In the genomic region with DNA sequence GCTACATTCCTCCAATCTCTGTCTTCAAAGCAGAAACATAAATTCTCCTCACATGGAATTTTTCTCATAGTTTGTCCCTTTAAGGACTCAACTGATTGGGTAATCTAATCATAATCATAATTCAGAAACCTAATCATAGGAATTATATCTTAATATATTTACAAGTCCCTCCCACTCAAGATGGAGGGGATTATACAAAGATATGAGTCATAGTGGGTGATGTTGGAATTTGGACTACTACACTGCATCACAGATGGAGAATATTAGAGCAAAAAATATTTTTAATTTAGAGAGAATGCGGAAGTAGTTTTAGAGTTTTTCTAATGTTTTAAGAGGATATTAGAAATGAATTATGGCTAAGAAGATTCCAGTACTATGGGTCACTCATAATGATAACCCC, we compare ENCODE assay signal across 18 cellular contexts.
DNase-seq lines count a peak whose midpoint lies in the region; ATAC-seq and TF ChIP-seq lines count a peak whose summit lies in the region.
"Had no signal": no experiment of that assay in that cellular context is flagged by ENCODE, and none has a peak within 500 bp of the region (broad histone marks: within the 10 kb centered on the region; RNA-seq: fewer than 3 reads in every experiment).

No MANE protein-coding gene starts in this region.

- H3K4ac ChIP-seq in IMR-90 (ENCODE audit: low read depth, low read length), result no peak overlapping the region
- H3K4ac ChIP-seq in mesenchymal stem cell (ENCODE audit: low read depth in 1 of 2, low read length in 2 of 2), result no peak overlapping the region

- no peak overlapping the region for H4K5ac ChIP-seq in IMR-90 (ENCODE audit: low read depth, low read length)

- CTCF ChIA-PET in IMR-90 (lab: Yijun Ruan, JAX) (no interaction called here), Caco-2 (lab: Charles Lee) (no interaction called here)

- H3K4me2 ChIP-seq in IMR-90 (ENCODE audit: low read depth, low read length), result no peak overlapping the region
- no peak overlapping the region for H3K4me2 ChIP-seq in mesenchymal stem cell (ENCODE audit: low read length, poor library complexity, severe bottlenecking)
- H3K4me2 ChIP-seq: A549 had no signal

- no peak overlapping the region for H2AK9ac ChIP-seq in IMR-90 (replicated peaks; ENCODE audit: low read depth, low read length, poor library complexity)

- no peak overlapping the region for H2BK12ac ChIP-seq in mesenchymal stem cell (ENCODE audit: low read length in 2 of 2)

- H3K4me3 ChIP-seq in IMR-90 (ENCODE audit: insufficient read depth, low read depth, low read length), result no peak overlapping the region
- H3K4me3 ChIP-seq in mesenchymal stem cell (ENCODE audit: insufficient read depth in 1 of 2, low read depth in 1 of 2, low read length in 2 of 2), result no peak overlapping the region
- no peak overlapping the region for H3K4me3 ChIP-seq in Caco-2 (ENCODE audit: low read depth, low read length)
- H3K4me3 ChIP-seq: A549, GM12878, GM23248, K562 had no signal

- H2AFZ ChIP-seq in IMR-90 (replicated peaks; ENCODE audit: low read length, poor library complexity), result no peak overlapping the region
- no peak overlapping the region for H2AFZ ChIP-seq in mesenchymal stem cell (ENCODE audit: low read depth, low read length)
- H2AFZ ChIP-seq: GM23248 had no signal

- no peak for TF ChIP-seq POLR2A in IMR-90 (IDR thresholded peaks at IDR 0.05; ENCODE audit: low read depth, low read length)

- H3K18ac ChIP-seq in IMR-90 (ENCODE audit: low read depth, low read length) (no peak overlapping the region), mesenchymal stem cell (ENCODE audit: low read depth in 1 of 2, low read length in 2 of 2) (no peak overlapping the region)

- no peaks in the 10 kb centered on the region for H3K36me3 ChIP-seq in IMR-90 (ENCODE audit: control insufficient read depth, insufficient read depth, low read length)
- H3K36me3 ChIP-seq in mesenchymal stem cell (ENCODE audit: control insufficient read depth in 1 of 2, insufficient read depth in 2 of 2, low read depth in 1 of 2, low read length in 2 of 2), result no peaks in the 10 kb centered on the region
- H3K36me3 ChIP-seq in Caco-2 (ENCODE audit: control insufficient read depth, insufficient read depth, low read length), result no peaks in the 10 kb centered on the region
- H3K36me3 ChIP-seq: BE2C had no signal

- no peak overlapping the region for H3K23ac ChIP-seq in IMR-90 (ENCODE audit: low read depth, low read length)
- no peak overlapping the region for H3K23ac ChIP-seq in mesenchymal stem cell (ENCODE audit: low read length in 2 of 2)

- H3K4me3 Mint-ChIP-seq in Caco-2 (ENCODE audit: unreplicated experiment), result no peak overlapping the region
- H3K4me3 Mint-ChIP-seq: CD4-positive, alpha-beta memory T cell had no signal

- no peak overlapping the region for H3K27ac ChIP-seq in IMR-90 (ENCODE audit: insufficient read depth, low read length)
- H3K27ac ChIP-seq in mesenchymal stem cell (ENCODE audit: low read length, poor library complexity, severe bottlenecking), result no peak overlapping the region
- H3K27ac ChIP-seq: A549, C4-2B, GM23248, HL-60 had no signal

- no peaks in the 10 kb centered on the region for H3K9me3 Mint-ChIP-seq in Caco-2 (ENCODE audit: unreplicated experiment)

- H3K9me1 ChIP-seq in IMR-90 (ENCODE audit: insufficient read depth, low read length), result no peaks in the 10 kb centered on the region

- BruUV-seq in IMR-90 (replicated peaks; lab: Mats Ljungman, UMichigan) (no TSS peak), Caco-2 (replicated peaks; lab: Mats Ljungman, UMichigan) (no TSS peak)

- no peak overlapping the region for H2BK120ac ChIP-seq in IMR-90 (ENCODE audit: low read depth, low read length)
- H2BK120ac ChIP-seq in mesenchymal stem cell (ENCODE audit: low read depth, low read length), result no peak overlapping the region

- peaks cover 7% of the 10 kb centered on the region for H3K27me3 Mint-ChIP-seq in Caco-2 (ENCODE audit: insufficient read depth, unreplicated experiment)
- H3K27me3 Mint-ChIP-seq: CD4-positive, alpha-beta memory T cell had no signal

- TF ChIP-seq CTCF in AG09319 (IDR thresholded peaks at IDR 0.05; ENCODE audit: low read depth, low read length) (no peak), IMR-90 (conservative IDR thresholded peaks at IDR 0.05; ENCODE audit: low read depth, low read length) (no peak), Caco-2 (IDR thresholded peaks at IDR 0.05; ENCODE audit: insufficient read depth in 1 of 2, low read depth in 1 of 2, low read length in 1 of 2, severe bottlenecking in 1 of 2, unreplicated experiment in 1 of 2) (no peak)

- H2AK5ac ChIP-seq in IMR-90 (ENCODE audit: low read depth, low read length) (no peak overlapping the region), mesenchymal stem cell (ENCODE audit: low read length, severe bottlenecking) (no peak overlapping the region)

- no peaks in the 10 kb centered on the region for H3K4me1 Mint-ChIP-seq in Caco-2 (ENCODE audit: low read depth, unreplicated experiment)
- H3K4me1 Mint-ChIP-seq: CD4-positive, alpha-beta memory T cell had no signal

- H4K91ac ChIP-seq in IMR-90 (ENCODE audit: insufficient read depth, low read depth, low read length) (no peak overlapping the region), mesenchymal stem cell (ENCODE audit: low read length) (no peak overlapping the region)

- H3K4me1 ChIP-seq in IMR-90 (ENCODE audit: control insufficient read depth, insufficient read depth, low read length) (no peaks in the 10 kb centered on the region), mesenchymal stem cell (ENCODE audit: control insufficient read depth, insufficient read depth, low read depth, low read length) (no peaks in the 10 kb centered on the region), Caco-2 (no peaks in the 10 kb centered on the region)
- H3K4me1 ChIP-seq: A549, BE2C had no signal

- ATAC-seq in IMR-90 (ENCODE audit: low read depth), result peak; percentile 74
- ATAC-seq: A549, GM12878, HCT116, K562 had no signal

- no peak overlapping the region for H3K14ac ChIP-seq in IMR-90 (replicated peaks; ENCODE audit: low read depth, low read length)
- no peak overlapping the region for H3K14ac ChIP-seq in mesenchymal stem cell (ENCODE audit: low read length in 2 of 2)

- intact Hi-C loops in IMR-90 (cut with micrococcal nuclease) (no loop called here), Caco-2 (cut with micrococcal nuclease; ENCODE audit: unreplicated experiment) (no loop called here)

- POLR2A ChIA-PET in IMR-90 (lab: Charles Lee; ENCODE audit: unreplicated experiment) (no interaction called here), Caco-2 (lab: Charles Lee) (no interaction called here)

- no peaks in the 10 kb centered on the region for H3K36me3 Mint-ChIP-seq in Caco-2 (ENCODE audit: insufficient read depth, unreplicated experiment)
- H3K36me3 Mint-ChIP-seq: CD4-positive, alpha-beta memory T cell had no signal

- H3K27ac Mint-ChIP-seq in Caco-2 (ENCODE audit: unreplicated experiment), result no peak overlapping the region
- H3K27ac Mint-ChIP-seq: CD4-positive, alpha-beta memory T cell had no signal

- H2BK20ac ChIP-seq in IMR-90 (ENCODE audit: low read depth, low read length), result no peak overlapping the region

- H3K9ac ChIP-seq in IMR-90 (ENCODE audit: low read depth, low read length), result no peak overlapping the region
- no peak overlapping the region for H3K9ac ChIP-seq in mesenchymal stem cell (ENCODE audit: low read length)
- H3K9ac ChIP-seq: GM23248 had no signal

- H3K9me3 ChIP-seq in IMR-90 (ENCODE audit: control insufficient read depth, insufficient read depth, low read length), result no peaks in the 10 kb centered on the region
- no peaks in the 10 kb centered on the region for H3K9me3 ChIP-seq in mesenchymal stem cell (ENCODE audit: control insufficient read depth, low read length)
- H3K9me3 ChIP-seq in Caco-2, result no peaks in the 10 kb centered on the region
- H3K9me3 ChIP-seq: A549, BE2C had no signal

- H3K56ac ChIP-seq in IMR-90 (ENCODE audit: extremely low read depth, insufficient read depth, low read length), result no peak overlapping the region

- H2BK15ac ChIP-seq in IMR-90 (ENCODE audit: low read depth, low read length), result no peak overlapping the region
- no peak overlapping the region for H2BK15ac ChIP-seq in mesenchymal stem cell (ENCODE audit: low read depth, poor library complexity, severe bottlenecking)

- dilution Hi-C loops in IMR-90 (cut with HindIII; ENCODE audit: low sequenced_read_pairs, unreplicated experiment), result no loop called here

- TF ChIP-seq RAD21 in IMR-90 (IDR thresholded peaks at IDR 0.05; ENCODE audit: low read length), result no peak

- H4K8ac ChIP-seq in IMR-90 (ENCODE audit: low read depth in 2 of 2, low read length in 2 of 2) (no peak overlapping the region), mesenchymal stem cell (ENCODE audit: low read length) (no peak overlapping the region)

- H3K79me1 ChIP-seq in IMR-90 (ENCODE audit: low read depth in 1 of 2, low read length in 2 of 2), result no peaks in the 10 kb centered on the region
- H3K79me1 ChIP-seq in mesenchymal stem cell (replicated peaks; ENCODE audit: low read length, poor library complexity, severe bottlenecking), result no peaks in the 10 kb centered on the region

- DNase-seq in AG09319 (ENCODE audit: extremely low read depth, low read depth) (peak; percentile 18), IMR-90 (peak; percentile 2), fibroblast of gingiva (ENCODE audit: low read depth) (peak; percentile 8), NCI-H1930 (lab: John Stamatoyannopoulos, UW) (no peak), mesenchymal stem cell (no peak), Caco-2 (no peak), DMS 273 treated with DMSO at 0.1 percent for 48 hours (lab: John Stamatoyannopoulos, UW) (no peak)
- DNase-seq: BE2C; CD4-positive, alpha-beta memory T cell; DND-41; GF-D8; GM23248 had no signal

- H4K20me1 ChIP-seq in IMR-90 (ENCODE audit: insufficient read depth, low read length), result no peaks in the 10 kb centered on the region

- WGBS in IMR-90 (ENCODE audit: extremely low coverage in 2 of 2, insufficient read length in 1 of 2), 2 experiments, result 100% methylated on average over 1 of the region's 1 CpG; no CpG with 5 or more reads in 1 of the 2 experiments
- 100% methylated on average over 1 of the region's 1 CpG for WGBS in mesenchymal stem cell

- H2BK5ac ChIP-seq in IMR-90 (ENCODE audit: low read depth, low read length, poor library complexity, severe bottlenecking), result no peak overlapping the region
- H2BK5ac ChIP-seq in mesenchymal stem cell (ENCODE audit: low read depth, low read length, poor library complexity, severe bottlenecking), result no peak overlapping the region

- no peaks in the 10 kb centered on the region for H3K27me3 ChIP-seq in IMR-90 (ENCODE audit: control insufficient read depth, insufficient read depth, low read length)
- no peaks in the 10 kb centered on the region for H3K27me3 ChIP-seq in mesenchymal stem cell (ENCODE audit: control insufficient read depth in 1 of 2, insufficient read depth in 1 of 2, low read length in 2 of 2)
- H3K27me3 ChIP-seq in Caco-2 (replicated peaks; ENCODE audit: control insufficient read depth, insufficient read depth, low read length), result no peaks in the 10 kb centered on the region
- H3K27me3 ChIP-seq: BE2C had no signal

- in situ Hi-C loops in IMR-90 (cut with MboI; ENCODE audit: low sequenced_read_pairs), result no loop called here

TF ChIP-seq in IMR-90, 13 proteins besides CTCF, POLR2A, EP300 and RAD21:
- TF ChIP-seq SMC3 (IDR thresholded peaks at IDR 0.05; ENCODE audit: low read depth, low read length), result no peak
- no peak for TF ChIP-seq FOS (IDR thresholded peaks at IDR 0.05; ENCODE audit: low read depth, low read length)
TF ChIP-seq in IMR-90: peak in this region for 0.

Comparison
In these comparisons a context has a peak if more than half of its experiments do, and no peak if none do; other contexts are left out.
1. DNase-seq: peak in AG09319 (single experiment), IMR-90 (single experiment) and fibroblast of gingiva (single experiment); none in NCI-H1930 (0 of 2), mesenchymal stem cell (single experiment), Caco-2 (0 of 2) and DMS 273 treated with DMSO at 0.1 percent for 48 hours (single experiment).